ENCODE assay signal across 28 cellular contexts in genomic region chr16:84654238-84654637, GRCh38.
"Had no signal": no experiment of that assay in that cellular context is flagged by ENCODE, and none has a peak within 500 bp of the region (broad histone marks: within the 10 kb centered on the region; RNA-seq: fewer than 3 reads in every experiment).

No MANE protein-coding gene starts in this region.

- H3K27me3 Mint-ChIP-seq: naive thymus-derived CD8-positive, alpha-beta T cell; stimulated activated memory B cell treated with anti-CD40 and anti-IgM and Interleukin-4, amounts not matched to agents 10 μg/mL and 1 μg/mL and 100 μg/mL, for 72 hours had no signal

- FAIRE-seq: endothelial cell of umbilical vein, islet of Langerhans, urothelium cell line had no signal

- DNase-seq: dermis blood vessel endothelial cell; effector memory CD4-positive, alpha-beta T cell; foreskin keratinocyte; glutamatergic neuron; heart right ventricle; hippocampal formation; left cardiac atrium; left lung; mammary epithelial cell; nephron progenitor cell; nucleus accumbens; ovary; psoas muscle; right cardiac atrium; spleen; stimulated activated CD4-positive, alpha-beta T cell treated with anti-CD3 and anti-CD28 coated beads, Interleukin-4, amount 100 ng/mL, for 4 hours; stimulated activated naive CD8-positive, alpha-beta T cell treated with anti-CD3 and anti-CD28 coated beads, Interleukin-15, Interleukin-2, amounts not matched to agents 100 U/mL and 50 U/mL, for 24 hours; upper lobe of left lung had no signal

- H3K4me1 ChIP-seq: psoas muscle had no signal

- ATAC-seq: foreskin keratinocyte; left lung; naive thymus-derived CD8-positive, alpha-beta T cell; psoas muscle; right cardiac atrium; stimulated activated memory B cell treated with anti-CD40 and anti-IgM and Interleukin-4, amounts not matched to agents 10 μg/mL and 1 μg/mL and 100 μg/mL, for 72 hours; stimulated activated naive CD8-positive, alpha-beta T cell treated with anti-CD3 and anti-CD28 coated beads, Interleukin-15, Interleukin-2, amounts not matched to agents 100 U/mL and 50 U/mL, for 24 hours had no signal

- H3K4me3 ChIP-seq: coronary artery, esophagus muscularis mucosa, heart right ventricle, left lung, ovary, psoas muscle, skin epidermis, spleen, thoracic aorta, tibial nerve, upper lobe of left lung had no signal

- H3K4me3 Mint-ChIP-seq: nephron progenitor cell; stimulated activated memory B cell treated with anti-CD40 and anti-IgM and Interleukin-4, amounts not matched to agents 10 μg/mL and 1 μg/mL and 100 μg/mL, for 72 hours had no signal

- H3K9me3 ChIP-seq: esophagus muscularis mucosa, heart right ventricle, left lung, ovary, psoas muscle, spleen, thoracic aorta, tibial nerve, upper lobe of left lung had no signal

- H3K27ac Mint-ChIP-seq: stimulated activated memory B cell treated with anti-CD40 and anti-IgM and Interleukin-4, amounts not matched to agents 10 μg/mL and 1 μg/mL and 100 μg/mL, for 72 hours had no signal

- H3K27me3 ChIP-seq: esophagus muscularis mucosa, foreskin keratinocyte, heart right ventricle, left lung, ovary, spleen, tibial nerve, upper lobe of left lung had no signal

- H3K36me3 ChIP-seq: ovary had no signal

- H3K27ac ChIP-seq: coronary artery, esophagus muscularis mucosa, foreskin keratinocyte, heart right ventricle, left lung, ovary, psoas muscle, spleen, thoracic aorta, tibial nerve, upper lobe of left lung had no signal

- H3K9me3 Mint-ChIP-seq: nephron progenitor cell; stimulated activated memory B cell treated with anti-CD40 and anti-IgM and Interleukin-4, amounts not matched to agents 10 μg/mL and 1 μg/mL and 100 μg/mL, for 72 hours had no signal
